ENCODE assay signal across 9 cellular contexts in genomic region chr1:200040516-200041138, GRCh38. TPM values are rescaled to one million over a fixed set of nuclear protein-coding genes. Genes with fewer than 3 reads are reported as not detected.
A peak's percentile ranks its signal among the peaks of the same experiment; 100 is the strongest.
DNase-seq lines count a peak whose midpoint lies in the region; ATAC-seq, FAIRE-seq and TF ChIP-seq lines count a peak whose summit lies in the region.
"Had no signal": no experiment of that assay in that cellular context is flagged by ENCODE, and none has a peak within 500 bp of the region (broad histone marks: within the 10 kb centered on the region; RNA-seq: fewer than 3 reads in every experiment).

No MANE protein-coding gene starts in this region.

- H3K9me3 Mint-ChIP-seq in activated naive CD8-positive, alpha-beta T cell treated with anti-CD3 and anti-CD28 coated beads, Interleukin-2, amount 10 ng/mL, durations not matched to agents 7 days and 5 days: no peaks in the 10 kb centered on the region
- H3K9me3 Mint-ChIP-seq in stimulated activated naive B cell treated with anti-CD40 and anti-IgM and Interleukin-4, amounts not matched to agents 10 μg/mL and 1 μg/mL and 100 μg/mL, for 72 hours: no peaks in the 10 kb centered on the region
- H3K9me3 Mint-ChIP-seq: activated T-helper 2 cell treated with anti-CD3 and anti-CD28 coated beads, Interferon-gamma antibody, Interleukin-2, Interleukin-4, amounts not matched to agents 10 μg/mL and 5 μg/mL and 100 μg/mL, durations not matched to agents 14 hours and 24 hours and 36 hours had no signal

- H3K4me1 Mint-ChIP-seq in activated naive CD8-positive, alpha-beta T cell treated with anti-CD3 and anti-CD28 coated beads, Interleukin-2, amount 10 ng/mL, durations not matched to agents 7 days and 5 days: peaks cover 12% of the 10 kb centered on the region
- H3K4me1 Mint-ChIP-seq in stimulated activated naive B cell treated with anti-CD40 and anti-IgM and Interleukin-4, amounts not matched to agents 10 μg/mL and 1 μg/mL and 100 μg/mL, for 72 hours: peaks cover 32 to 59% of the 10 kb centered on the region in 2 donors

- H3K4me3 ChIP-seq in HEK293 (ENCODE audit: low read depth, low read length): no peak overlapping the region

- no peak overlapping the region for H3K4me3 Mint-ChIP-seq in activated naive CD8-positive, alpha-beta T cell treated with anti-CD3 and anti-CD28 coated beads, Interleukin-2, amount 10 ng/mL, durations not matched to agents 7 days and 5 days
- peak overlapping the region; percentile 23 to 70 for H3K4me3 Mint-ChIP-seq in stimulated activated naive B cell treated with anti-CD40 and anti-IgM and Interleukin-4, amounts not matched to agents 10 μg/mL and 1 μg/mL and 100 μg/mL, for 72 hours

- intact Hi-C loops in left colon (cut with DNase I, micrococcal nuclease): no loop called here

- no peak for TF ChIP-seq CTCF in HEK293 (tag by site-specific recombination; IDR thresholded peaks at IDR 0.05)

- POLR2A ChIA-PET in HEK293 (lab: Yijun Ruan, JAX): no interaction called here
- POLR2A ChIA-PET in activated naive CD8-positive, alpha-beta T cell treated with anti-CD3 and anti-CD28 coated beads, Interleukin-2, amount 10 ng/mL, durations not matched to agents 7 days and 5 days (lab: Charles Lee): no interaction called here

- no peak for ATAC-seq in activated naive CD8-positive, alpha-beta T cell treated with anti-CD3 and anti-CD28 coated beads, Interleukin-2, amount 10 ng/mL, durations not matched to agents 7 days and 5 days (ENCODE audit: low read depth)
- ATAC-seq in left colon (peak; percentile 59), HG02885 (IDR thresholded peaks at IDR 0.05; ENCODE audit: poor library complexity, unreplicated experiment) (no peak)
- peak; percentile 58 for ATAC-seq in stimulated activated naive B cell treated with anti-CD40 and anti-IgM and Interleukin-4, amounts not matched to agents 10 μg/mL and 1 μg/mL and 100 μg/mL, for 72 hours (replicated peaks)

- peaks cover 3% of the 10 kb centered on the region for H3K36me3 Mint-ChIP-seq in activated naive CD8-positive, alpha-beta T cell treated with anti-CD3 and anti-CD28 coated beads, Interleukin-2, amount 10 ng/mL, durations not matched to agents 7 days and 5 days
- no peaks in the 10 kb centered on the region for H3K36me3 Mint-ChIP-seq in stimulated activated naive B cell treated with anti-CD40 and anti-IgM and Interleukin-4, amounts not matched to agents 10 μg/mL and 1 μg/mL and 100 μg/mL, for 72 hours

- peaks cover 54% of the 10 kb centered on the region for H3K27me3 Mint-ChIP-seq in activated naive CD8-positive, alpha-beta T cell treated with anti-CD3 and anti-CD28 coated beads, Interleukin-2, amount 10 ng/mL, durations not matched to agents 7 days and 5 days
- peaks cover 50 to 67% of the 10 kb centered on the region in 2 donors for H3K27me3 Mint-ChIP-seq in stimulated activated naive B cell treated with anti-CD40 and anti-IgM and Interleukin-4, amounts not matched to agents 10 μg/mL and 1 μg/mL and 100 μg/mL, for 72 hours

- H3K36me3 ChIP-seq in HEK293 (ENCODE audit: control insufficient read depth in 2 of 2, insufficient read depth in 1 of 2, low read length in 2 of 2): no peaks in the 10 kb centered on the region

- peak overlapping the region; percentile 43 for H3K27ac Mint-ChIP-seq in activated naive CD8-positive, alpha-beta T cell treated with anti-CD3 and anti-CD28 coated beads, Interleukin-2, amount 10 ng/mL, durations not matched to agents 7 days and 5 days
- H3K27ac Mint-ChIP-seq in stimulated activated naive B cell treated with anti-CD40 and anti-IgM and Interleukin-4, amounts not matched to agents 10 μg/mL and 1 μg/mL and 100 μg/mL, for 72 hours: peak overlapping the region; percentile 83
- H3K27ac Mint-ChIP-seq: activated T-helper 2 cell treated with anti-CD3 and anti-CD28 coated beads, Interferon-gamma antibody, Interleukin-2, Interleukin-4, amounts not matched to agents 10 μg/mL and 5 μg/mL and 100 μg/mL, durations not matched to agents 14 hours and 24 hours and 36 hours had no signal

- H3K27ac ChIP-seq in HEK293 (ENCODE audit: extremely low read depth, low read depth, low read length): no peak overlapping the region

- CTCF ChIA-PET in HEK293 (lab: Yijun Ruan, JAX): no interaction called here

- FAIRE-seq in GM19239 (lab: Jason Lieb, UNC): no peak

- H3K4me1 ChIP-seq in HEK293 (ENCODE audit: control insufficient read depth, insufficient read depth, low read length): peaks cover 5% of the 10 kb centered on the region; the same call in 1 of the 2 replicates

- DNase-seq in activated naive CD8-positive, alpha-beta T cell treated with anti-CD3 and anti-CD28 coated beads, Interleukin-2, amount 10 ng/mL, durations not matched to agents 7 days and 5 days: no peak
- DNase-seq in left colon (peak; percentile 60 to 71), NCI-H748 treated with DMSO at 0.1 percent for 48 hours (lab: John Stamatoyannopoulos, UW) (no peak), GM19239 (ENCODE audit: insufficient read length, low spot score) (no peak), NCI-H1048 (lab: John Stamatoyannopoulos, UW) (no peak)
- no peak for DNase-seq in stimulated activated naive B cell treated with anti-CD40 and anti-IgM and Interleukin-4, amounts not matched to agents 10 μg/mL and 1 μg/mL and 100 μg/mL, for 72 hours

- no peaks in the 10 kb centered on the region for H3K9me3 ChIP-seq in HEK293 (ENCODE audit: control insufficient read depth, insufficient read depth, low read depth, low read length)

TF ChIP-seq in HEK293, 187 proteins besides CTCF, POLR2A, EP300 and RAD21:
- TF ChIP-seq ZNF664 (tag by site-specific recombination; IDR thresholded peaks at IDR 0.05) (no peak), ZFHX2 (tag by site-specific recombination; conservative IDR thresholded peaks at IDR 0.05) (peak; percentile 25; the same call in 1 of the 2 replicates), ZNF623 (tag by site-specific recombination; IDR thresholded peaks at IDR 0.05) (no peak), ZNF202 (tag by site-specific recombination; IDR thresholded peaks at IDR 0.05; ENCODE audit: borderline replicate concordance) (0 out of 2 replicates have a peak, but pooled peaks have one; percentile 5)

RNA-seq across cellular contexts. Expression of gene NR5A2, which starts 13.1 kb away (rescaled TPM):
- total RNA-seq in activated naive CD8-positive, alpha-beta T cell treated with anti-CD3 and anti-CD28 coated beads, Interleukin-2, amount 10 ng/mL, durations not matched to agents 7 days and 5 days: not detected
- total RNA-seq in left colon: 10 to 100 TPM; 51.1 to 53.6 TPM
- total RNA-seq: activated T-helper 2 cell treated with anti-CD3 and anti-CD28 coated beads, Interferon-gamma antibody, Interleukin-2, Interleukin-4, amounts not matched to agents 10 μg/mL and 5 μg/mL and 100 μg/mL, durations not matched to agents 14 hours and 24 hours and 36 hours had no signal

Comparison
In these comparisons a context has a peak if more than half of its experiments do, and no peak if none do; other contexts are left out.
1. ATAC-seq: peak in left colon (single experiment) and stimulated activated naive B cell treated with anti-CD40 and anti-IgM and Interleukin-4, amounts not matched to agents 10 μg/mL and 1 μg/mL and 100 μg/mL, for 72 hours (2 of 2); none in activated naive CD8-positive, alpha-beta T cell treated with anti-CD3 and anti-CD28 coated beads, Interleukin-2, amount 10 ng/mL, durations not matched to agents 7 days and 5 days (single experiment) and HG02885 (single experiment).
2. DNase-seq: peak in left colon (2 of 2); none in activated naive CD8-positive, alpha-beta T cell treated with anti-CD3 and anti-CD28 coated beads, Interleukin-2, amount 10 ng/mL, durations not matched to agents 7 days and 5 days (single experiment), stimulated activated naive B cell treated with anti-CD40 and anti-IgM and Interleukin-4, amounts not matched to agents 10 μg/mL and 1 μg/mL and 100 μg/mL, for 72 hours (single experiment), NCI-H748 treated with DMSO at 0.1 percent for 48 hours (single experiment), GM19239 (single experiment) and NCI-H1048 (single experiment).
3. RNA of gene NR5A2, which starts 13.1 kb away (total RNA-seq): 51.1 to 53.6 TPM in left colon; not detected in activated naive CD8-positive, alpha-beta T cell treated with anti-CD3 and anti-CD28 coated beads, Interleukin-2, amount 10 ng/mL, durations not matched to agents 7 days and 5 days; every median in the first group is over 10 times any median in the second.